28 cellular contexts compared by ENCODE assay signal in the genomic region with DNA sequence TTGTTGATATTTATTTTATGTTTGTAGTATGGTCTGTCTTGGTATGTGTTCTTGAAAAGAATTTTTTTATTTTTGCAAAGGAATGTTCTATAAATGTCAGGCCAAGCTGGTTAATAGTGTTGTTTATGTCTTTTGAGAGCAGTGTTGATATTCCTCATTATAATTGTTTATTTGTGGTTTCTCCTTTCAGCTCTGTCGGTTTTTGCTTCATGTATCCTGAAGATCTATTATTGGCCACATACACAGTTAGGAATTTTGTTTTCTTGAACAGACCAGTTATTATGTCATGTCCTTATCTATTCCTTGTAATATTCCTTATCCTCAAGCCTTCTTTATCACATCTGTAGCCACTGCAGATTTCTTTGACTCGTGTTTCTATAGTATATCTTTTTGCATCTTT. TPM values are rescaled to one million over a fixed set of nuclear protein-coding genes. Genes with fewer than 3 reads are reported as not detected.
DNase-seq lines count a peak whose midpoint lies in the region; ATAC-seq and TF ChIP-seq lines count a peak whose summit lies in the region.
"Had no signal": no experiment of that assay in that cellular context is flagged by ENCODE, and none has a peak within 500 bp of the region (broad histone marks: within the 10 kb centered on the region; RNA-seq: fewer than 3 reads in every experiment).

No MANE protein-coding gene starts in this region.

- ATAC-seq in upper lobe of right lung = no peak
- ATAC-seq in activated naive CD4-positive, alpha-beta T cell treated with anti-CD3 and anti-CD28 coated beads, Interleukin-2, amount 50 U/mL, for 72 hours = no peak
- ATAC-seq: activated CD4-positive, CD25-positive, alpha-beta regulatory T cell treated with anti-CD3 and anti-CD28 coated beads, Interleukin-2, amount 50 U/mL, for 24 hours; activated CD8-positive, alpha-beta T cell treated with anti-CD3 and anti-CD28 coated beads, Interleukin-2, amount 10 ng/mL, durations not matched to agents 7 days and 5 days; stimulated activated naive CD8-positive, alpha-beta T cell treated with anti-CD3 and anti-CD28 coated beads, Interleukin-15, Interleukin-2, amounts not matched to agents 100 U/mL and 50 U/mL, for 24 hours had no signal

- in situ Hi-C loops in GM23248 (cut with MboI) (no loop called here), GM13976 (cut with MboI; ENCODE audit: low sequenced_read_pairs, unreplicated experiment) (no loop called here), transverse colon (cut with MboI; ENCODE audit: low pct_ligation_motif_present in 1 of 4, low pct_unique_long_range_greater_than_20kb in 1 of 4, low sequenced_read_pairs in 3 of 4) (no loop called here)

- peaks cover 66% of the 10 kb centered on the region for H3F3A ChIP-seq in GM23248 (ENCODE audit: insufficient read depth)

- H2AFZ ChIP-seq in GM23248 = no peak overlapping the region

- H3K79me2 ChIP-seq in GM23248 (ENCODE audit: insufficient read depth) = peaks cover 23% of the 10 kb centered on the region

- DNase-seq in A172 (ENCODE audit: low spot score) (peak; percentile 82), GM23248 (peak; percentile 46), adipocyte (ENCODE audit: low read depth) (peak; percentile 57), fibroblast of pulmonary artery (ENCODE audit: low read depth) (peak; percentile 34), upper lobe of right lung (no peak), GM13976 (ENCODE audit: low spot score) (no peak), transverse colon (no peak)
- DNase-seq in activated naive CD4-positive, alpha-beta T cell treated with anti-CD3 and anti-CD28 coated beads, Interleukin-2, amount 50 U/mL, for 72 hours (ENCODE audit: low spot score in 2 of 2) = no peak
- DNase-seq: activated CD8-positive, alpha-beta T cell treated with anti-CD3 and anti-CD28 coated beads, Interleukin-2, amount 10 ng/mL, durations not matched to agents 7 days and 5 days; activated naive CD4-positive, alpha-beta T cell treated with anti-CD3 and anti-CD28 coated beads for 36 hours; activated T-cell treated with anti-CD3 and anti-CD28 coated beads, Interleukin-2, amount 50 U/mL, for 48 hours; aorta; C1 segment of cervical spinal cord; cerebellar nuclear complex; effector CD8-positive, alpha-beta T cell; KG1; mammary epithelial cell; NCI-H187 treated with DMSO at 0.1 percent for 48 hours; NCI-H774; nucleus accumbens; Right ventricle myocardium superior; spleen; stimulated activated CD4-positive, alpha-beta T cell treated with anti-CD3 and anti-CD28 coated beads, Interleukin-4, amount 100 ng/mL, for 1 hour; stimulated activated naive CD8-positive, alpha-beta T cell treated with anti-CD3 and anti-CD28 coated beads, Interleukin-15, Interleukin-2, amounts not matched to agents 100 U/mL and 50 U/mL, for 24 hours; thyroid gland had no signal

- no peaks in the 10 kb centered on the region for H3K9me2 ChIP-seq in GM23248 (ENCODE audit: insufficient read depth)

- peak overlapping the region; percentile 35 for H3K4me2 ChIP-seq in GM23248 (ENCODE audit: unreplicated experiment)

- H3K36me3 ChIP-seq in GM23248 (ENCODE audit: low read depth) (peaks cover 31% of the 10 kb centered on the region; the same call in 1 of the 2 replicates), adipocyte (ENCODE audit: control insufficient read depth, insufficient read depth, low read length, severe bottlenecking) (peaks cover 13% of the 10 kb centered on the region), upper lobe of right lung (peaks cover 21% of the 10 kb centered on the region), transverse colon (peaks cover 0 to 14% (median 3%) of the 10 kb centered on the region in 4 donors)

- 24 to 29% methylated on average over 2 of the region's 2 CpGs for WGBS in GM23248 (ENCODE audit: low coverage in 1 of 2, low lambda C conversion rate in 2 of 2, missing lambda C conversion rate in 2 of 2), 2 experiments
- 71 to 74% methylated on average over 2 of the region's 2 CpGs for WGBS in transverse colon (ENCODE audit: low coverage in 1 of 2), 2 donors

- no peaks in the 10 kb centered on the region for H3K9me3 Mint-ChIP-seq in activated naive CD4-positive, alpha-beta T cell treated with anti-CD3 and anti-CD28 coated beads, Interleukin-2, amount 50 U/mL, for 72 hours
- H3K9me3 Mint-ChIP-seq: activated naive CD4-positive, alpha-beta T cell treated with anti-CD3 and anti-CD28 coated beads for 36 hours had no signal

- peaks cover 10 to 36% of the 10 kb centered on the region in 2 donors for H3K36me3 Mint-ChIP-seq in activated naive CD4-positive, alpha-beta T cell treated with anti-CD3 and anti-CD28 coated beads, Interleukin-2, amount 50 U/mL, for 72 hours

- intact Hi-C loops in upper lobe of right lung (cut with DNase I) (no loop called here), transverse colon (cut with DNase I; ENCODE audit: low total_unique reads) (no loop called here)

- no peak overlapping the region for H3K4me3 ChIP-seq in GM23248
- H3K4me3 ChIP-seq in adipocyte (ENCODE audit: low read length) = no peak overlapping the region
- no peak overlapping the region for H3K4me3 ChIP-seq in fibroblast of pulmonary artery (replicated peaks; ENCODE audit: low read depth, low read length)
- H3K4me3 ChIP-seq in upper lobe of right lung = no peak overlapping the region
- H3K4me3 ChIP-seq in transverse colon = no peak overlapping the region
- H3K4me3 ChIP-seq: HAP-1, spleen, thyroid gland had no signal

- no peak for TF ChIP-seq EP300 in transverse colon (IDR thresholded peaks at IDR 0.05; ENCODE audit: low read depth)

- H4K20me1 ChIP-seq in GM23248 (ENCODE audit: insufficient read depth) = no peaks in the 10 kb centered on the region

- no peak overlapping the region for H3K27ac ChIP-seq in GM23248
- no peak overlapping the region for H3K27ac ChIP-seq in upper lobe of right lung
- H3K27ac ChIP-seq in transverse colon = no peak overlapping the region
- H3K27ac ChIP-seq: 22Rv1, spleen, thyroid gland had no signal

- no peak overlapping the region for H3K27ac Mint-ChIP-seq in activated naive CD4-positive, alpha-beta T cell treated with anti-CD3 and anti-CD28 coated beads, Interleukin-2, amount 50 U/mL, for 72 hours
- H3K27ac Mint-ChIP-seq: activated CD8-positive, alpha-beta T cell treated with anti-CD3 and anti-CD28 coated beads, Interleukin-2, amount 10 ng/mL, durations not matched to agents 7 days and 5 days; activated naive CD4-positive, alpha-beta T cell treated with anti-CD3 and anti-CD28 coated beads for 36 hours had no signal

- TF ChIP-seq CTCF in fibroblast of pulmonary artery (IDR thresholded peaks at IDR 0.05; ENCODE audit: low read length, missing control alignments) = no peak
- no peak for TF ChIP-seq CTCF in upper lobe of right lung (IDR thresholded peaks at IDR 0.05)
- TF ChIP-seq CTCF in GM13976 (IDR thresholded peaks at IDR 0.05; ENCODE audit: borderline replicate concordance, control extremely low read depth, extremely low read depth, insufficient read depth, missing control alignments) = no peak
- TF ChIP-seq CTCF in transverse colon (IDR thresholded peaks at IDR 0.05) = no peak

- H3K9ac ChIP-seq in GM23248 = no peak overlapping the region
- no peak overlapping the region for H3K9ac ChIP-seq in adipocyte (ENCODE audit: low read length)

- H3K4me1 ChIP-seq in GM23248 (ENCODE audit: insufficient read depth) = peaks cover 53% of the 10 kb centered on the region
- H3K4me1 ChIP-seq in adipocyte (ENCODE audit: control insufficient read depth, insufficient read depth, low read length) = peaks cover 50% of the 10 kb centered on the region
- H3K4me1 ChIP-seq in upper lobe of right lung = peaks cover 9% of the 10 kb centered on the region
- peaks cover 0 to 16% (median 3%) of the 10 kb centered on the region in 4 donors for H3K4me1 ChIP-seq in transverse colon
- H3K4me1 ChIP-seq: thyroid gland had no signal

- no peaks in the 10 kb centered on the region for H3K9me3 ChIP-seq in GM23248 (ENCODE audit: low read depth)
- no peaks in the 10 kb centered on the region for H3K9me3 ChIP-seq in adipocyte (ENCODE audit: control insufficient read depth, low read length)
- no peaks in the 10 kb centered on the region for H3K9me3 ChIP-seq in upper lobe of right lung
- no peaks in the 10 kb centered on the region for H3K9me3 ChIP-seq in transverse colon
- H3K9me3 ChIP-seq: HAP-1, spleen, thyroid gland had no signal

- H3K27me3 ChIP-seq in GM23248 (replicated peaks; ENCODE audit: insufficient read depth) (no peaks in the 10 kb centered on the region), adipocyte (replicated peaks; ENCODE audit: control insufficient read depth, insufficient read depth, low read length) (no peaks in the 10 kb centered on the region), upper lobe of right lung (no peaks in the 10 kb centered on the region), transverse colon (no peaks in the 10 kb centered on the region)
- H3K27me3 ChIP-seq: spleen, thyroid gland had no signal

- TF ChIP-seq POLR2A in transverse colon (IDR thresholded peaks at IDR 0.05) = no peak

RNA-seq across cellular contexts. Expression of a gene that starts 56.5 kb away (rescaled TPM):
- total RNA-seq in A172 (2014; rRNA removed; shearing (Covaris generic)) = 50.3 and 59.7 TPM in 2 replicates
- 28.1 and 40.1 TPM in 2 replicates for total RNA-seq in GM23248 (2014; rRNA removed; shearing (Covaris generic))
- polyA plus RNA-seq in GM23248 (2016; fragmentation: Nextera tagmentation; extraction: Ambion mirVana) = 33.4 and 36.1 TPM in 2 replicates
- total RNA-seq in upper lobe of right lung (40.8 TPM), transverse colon (10 to 100 TPM; 26.7 to 37.0 (median 36.7) TPM)
- total RNA-seq in activated naive CD4-positive, alpha-beta T cell treated with anti-CD3 and anti-CD28 coated beads, Interleukin-2, amount 50 U/mL, for 72 hours = 10 to 100 TPM; 32.7 to 34.6 TPM

RNA-seq across cellular contexts. Expression of a gene that starts 56.7 kb away (rescaled TPM):
- 70.5 and 91.1 TPM in 2 replicates for total RNA-seq in A172 (2014; rRNA removed; shearing (Covaris generic))
- 22.5 and 23.1 TPM in 2 replicates for total RNA-seq in GM23248 (2014; rRNA removed; shearing (Covaris generic))
- 25.2 and 25.9 TPM in 2 replicates for polyA plus RNA-seq in GM23248 (2016; fragmentation: Nextera tagmentation; extraction: Ambion mirVana)
- total RNA-seq in upper lobe of right lung = 26.5 TPM
- total RNA-seq in activated naive CD4-positive, alpha-beta T cell treated with anti-CD3 and anti-CD28 coated beads, Interleukin-2, amount 50 U/mL, for 72 hours = 10 to 100 TPM; 29.4 to 30.1 TPM
- 10 to 100 TPM in 3 of 4 donors, 1 to 10 TPM in 1; 9.2 to 44.3 (median 14.6) TPM for total RNA-seq in transverse colon

Comparison
In these comparisons a context has a peak if more than half of its experiments do, and no peak if none do; other contexts are left out.
1. DNase-seq: peak in A172 (single experiment), GM23248 (single experiment), adipocyte (single experiment) and fibroblast of pulmonary artery (single experiment); none in upper lobe of right lung (single experiment), GM13976 (single experiment), activated naive CD4-positive, alpha-beta T cell treated with anti-CD3 and anti-CD28 coated beads, Interleukin-2, amount 50 U/mL, for 72 hours (0 of 2) and transverse colon (single experiment).